Comparison of ENCODE assay signal across 1 cellular context in the genomic region with DNA sequence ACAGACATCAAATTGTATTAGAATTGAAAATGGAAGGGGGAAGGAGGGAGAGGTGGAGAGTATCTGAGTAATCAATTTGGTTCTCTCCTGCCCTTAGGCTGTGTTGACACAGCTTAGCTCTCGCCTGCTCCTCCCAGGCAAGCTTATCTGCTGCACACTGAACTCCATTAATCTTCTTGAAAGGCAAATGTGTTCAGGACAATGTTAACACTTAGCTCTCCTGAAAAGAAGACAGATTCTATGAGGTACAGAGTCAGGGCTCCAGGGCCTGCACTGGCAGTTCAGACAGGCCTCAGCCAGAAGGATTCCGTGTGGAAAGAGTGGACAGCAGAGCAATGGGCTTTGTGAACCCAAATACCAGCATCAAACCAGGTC.
TF ChIP-seq lines count a peak whose summit lies in the region.

No MANE protein-coding gene starts in this region.

TF ChIP-seq in SK-N-SH, 30 proteins besides CTCF, POLR2A, EP300 and RAD21 (continued from another document):
- TF ChIP-seq, protein P1, sequence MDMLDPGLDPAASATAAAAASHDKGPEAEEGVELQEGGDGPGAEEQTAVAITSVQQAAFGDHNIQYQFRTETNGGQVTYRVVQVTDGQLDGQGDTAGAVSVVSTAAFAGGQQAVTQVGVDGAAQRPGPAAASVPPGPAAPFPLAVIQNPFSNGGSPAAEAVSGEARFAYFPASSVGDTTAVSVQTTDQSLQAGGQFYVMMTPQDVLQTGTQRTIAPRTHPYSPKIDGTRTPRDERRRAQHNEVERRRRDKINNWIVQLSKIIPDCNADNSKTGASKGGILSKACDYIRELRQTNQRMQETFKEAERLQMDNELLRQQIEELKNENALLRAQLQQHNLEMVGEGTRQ (IDR thresholded peaks at IDR 0.05; ENCODE audit: borderline replicate concordance, low read depth, low read length), result no peak
- TF ChIP-seq FOSL2 (IDR thresholded peaks at IDR 0.05; ENCODE audit: borderline replicate concordance, low read depth), result no peak
- no peak for TF ChIP-seq RXRA (IDR thresholded peaks at IDR 0.05; ENCODE audit: borderline replicate concordance, low read depth)
- no peak for TF ChIP-seq RFX5 (IDR thresholded peaks at IDR 0.05; ENCODE audit: low read length)
- no peak for TF ChIP-seq JUND (IDR thresholded peaks at IDR 0.05)
- no peak for TF ChIP-seq TEAD4 (IDR thresholded peaks at IDR 0.05; ENCODE audit: borderline replicate concordance, insufficient read depth)
